Comparison of ENCODE assay signal across 26 cellular contexts in genomic region chr13:48074006-48074405, GRCh38. TPM values are rescaled to one million over a fixed set of nuclear protein-coding genes. Genes with fewer than 3 reads are reported as not detected.
A peak's percentile ranks its signal among the peaks of the same experiment; 100 is the strongest.
DNase-seq lines count a peak whose midpoint lies in the region; FAIRE-seq and TF ChIP-seq lines count a peak whose summit lies in the region.
"Had no signal": no experiment of that assay in that cellular context is flagged by ENCODE, and none has a peak within 500 bp of the region (broad histone marks: within the 10 kb centered on the region; RNA-seq: fewer than 3 reads in every experiment).

No MANE protein-coding gene starts in this region.

- H2BK5ac ChIP-seq in trophoblast cell (ENCODE audit: low read depth, low read length, poor library complexity), result no peak overlapping the region

- no peak overlapping the region for H2BK120ac ChIP-seq in trophoblast cell (ENCODE audit: insufficient read depth, low read length, poor library complexity)

- H3K4me2 ChIP-seq in trophoblast cell (ENCODE audit: low read length), result no peak overlapping the region
- H3K4me2 ChIP-seq: A549 had no signal

- H3K18ac ChIP-seq in trophoblast cell (ENCODE audit: low read length), result no peak overlapping the region

- H3K27me3 Mint-ChIP-seq in activated naive CD4-positive, alpha-beta T cell treated with anti-CD3 and anti-CD28 coated beads, Interleukin-2, amount 10 ng/mL, durations not matched to agents 7 days and 5 days, result no peaks in the 10 kb centered on the region
- no peaks in the 10 kb centered on the region for H3K27me3 Mint-ChIP-seq in endothelial cell (ENCODE audit: unreplicated experiment)
- H3K27me3 Mint-ChIP-seq: B cell; CD4-positive, alpha-beta T cell had no signal

- peaks cover 17% of the 10 kb centered on the region for H3K9me3 ChIP-seq in trophoblast cell (ENCODE audit: insufficient read depth, low read depth, low read length)

- H2AK5ac ChIP-seq in trophoblast cell (ENCODE audit: low read length), result no peak overlapping the region

- TF ChIP-seq CTCF in endothelial cell (IDR thresholded peaks at IDR 0.05; ENCODE audit: unreplicated experiment), result no peak

- no peak overlapping the region for H4K91ac ChIP-seq in trophoblast cell (ENCODE audit: low read depth, low read length)

- peaks cover 86% of the 10 kb centered on the region for H3K36me3 Mint-ChIP-seq in activated naive CD4-positive, alpha-beta T cell treated with anti-CD3 and anti-CD28 coated beads, Interleukin-2, amount 10 ng/mL, durations not matched to agents 7 days and 5 days
- peaks cover 84% of the 10 kb centered on the region for H3K36me3 Mint-ChIP-seq in endothelial cell (ENCODE audit: low read depth, unreplicated experiment)

- no peak for DNase-seq in activated naive CD4-positive, alpha-beta T cell treated with anti-CD3 and anti-CD28 coated beads, Interleukin-2, amount 10 ng/mL, durations not matched to agents 7 days and 5 days
- DNase-seq in activated naive CD4-positive, alpha-beta T cell (lab: John Stamatoyannopoulos, UW), result no peak
- DNase-seq in dermis blood vessel endothelial cell, result peak; percentile 45
- no peak for DNase-seq in endothelial cell (ENCODE audit: low spot score)
- DNase-seq in trophoblast cell, result no peak
- DNase-seq in GM19239 (ENCODE audit: insufficient read length, low spot score), result no peak
- no peak for DNase-seq in RCC 7860 (ENCODE audit: low spot score)
- DNase-seq in NCI-H748 (lab: John Stamatoyannopoulos, UW; ENCODE audit: unreplicated experiment), result no peak
- DNase-seq: AML-193; CD4-positive, alpha-beta T cell; CD8-positive, alpha-beta T cell; COR-L47; DMS 273 treated with DMSO at 0.1 percent for 48 hours; DMS153; DMS53; DMS79; DND-41; EL; GDM1 had no signal

- no peaks in the 10 kb centered on the region for H3K4me1 ChIP-seq in trophoblast cell (ENCODE audit: control insufficient read depth in 1 of 2, insufficient read depth in 2 of 2, low read length in 2 of 2)
- H3K4me1 ChIP-seq: A549 had no signal

- H2AFZ ChIP-seq in trophoblast cell (ENCODE audit: insufficient read depth, low read length, poor library complexity), result no peak overlapping the region

- H3K4me1 Mint-ChIP-seq in activated naive CD4-positive, alpha-beta T cell treated with anti-CD3 and anti-CD28 coated beads, Interleukin-2, amount 10 ng/mL, durations not matched to agents 7 days and 5 days, result peaks cover 9% of the 10 kb centered on the region
- peaks cover 10% of the 10 kb centered on the region for H3K4me1 Mint-ChIP-seq in endothelial cell (ENCODE audit: unreplicated experiment)

- peak overlapping the region; percentile 28 for H4K8ac ChIP-seq in trophoblast cell (ENCODE audit: low read depth, low read length)

- peaks cover 27% of the 10 kb centered on the region for H3K9me3 Mint-ChIP-seq in activated naive CD4-positive, alpha-beta T cell treated with anti-CD3 and anti-CD28 coated beads, Interleukin-2, amount 10 ng/mL, durations not matched to agents 7 days and 5 days
- H3K9me3 Mint-ChIP-seq in endothelial cell (ENCODE audit: unreplicated experiment), result peaks cover 20% of the 10 kb centered on the region
- H3K9me3 Mint-ChIP-seq: CD4-positive, alpha-beta T cell had no signal

- peak overlapping the region; percentile 15 for H3K27ac Mint-ChIP-seq in activated naive CD4-positive, alpha-beta T cell treated with anti-CD3 and anti-CD28 coated beads, Interleukin-2, amount 10 ng/mL, durations not matched to agents 7 days and 5 days
- peak overlapping the region; percentile 58 for H3K27ac Mint-ChIP-seq in endothelial cell (ENCODE audit: unreplicated experiment)
- H3K27ac Mint-ChIP-seq: B cell; CD4-positive, alpha-beta T cell; CD8-positive, alpha-beta T cell had no signal

- no peak overlapping the region for H2BK12ac ChIP-seq in trophoblast cell (ENCODE audit: low read length)

- H4K12ac ChIP-seq in trophoblast cell (ENCODE audit: low read depth, low read length), result no peak overlapping the region

- H3K27me3 ChIP-seq in trophoblast cell (ENCODE audit: insufficient read depth, low read length), result no peaks in the 10 kb centered on the region

- no peak overlapping the region for H3K4me3 Mint-ChIP-seq in activated naive CD4-positive, alpha-beta T cell treated with anti-CD3 and anti-CD28 coated beads, Interleukin-2, amount 10 ng/mL, durations not matched to agents 7 days and 5 days
- H3K4me3 Mint-ChIP-seq in endothelial cell (ENCODE audit: unreplicated experiment), result peak overlapping the region; percentile 82
- H3K4me3 Mint-ChIP-seq: B cell; CD4-positive, alpha-beta T cell; CD8-positive, alpha-beta T cell had no signal

- H3K79me2 ChIP-seq in trophoblast cell (ENCODE audit: control insufficient read depth, insufficient read depth, low read length, poor library complexity), result no peaks in the 10 kb centered on the region

- WGBS in trophoblast cell (ENCODE audit: extremely low coverage, insufficient coverage, insufficient read length), result no CpG with 5 or more reads among the region's 2 CpGs

- no peak overlapping the region for H3K4ac ChIP-seq in trophoblast cell (ENCODE audit: low read depth, low read length)

- no peak overlapping the region for H3K23ac ChIP-seq in trophoblast cell (ENCODE audit: low read length)

- H3K9ac ChIP-seq in trophoblast cell (ENCODE audit: low read length), result no peak overlapping the region

- H3K79me1 ChIP-seq in trophoblast cell (ENCODE audit: low read length), result no peaks in the 10 kb centered on the region

- no peak overlapping the region for H3K4me3 ChIP-seq in trophoblast cell (ENCODE audit: low read depth, low read length)
- H3K4me3 ChIP-seq: A549, GM12878 had no signal

- no peak overlapping the region for H3K27ac ChIP-seq in trophoblast cell (ENCODE audit: low read depth, low read length)
- H3K27ac ChIP-seq: 22Rv1, A549, C4-2B had no signal

- H3K14ac ChIP-seq in trophoblast cell (ENCODE audit: low read length), result no peak overlapping the region

- CTCF ChIA-PET in activated naive CD4-positive, alpha-beta T cell treated with anti-CD3 and anti-CD28 coated beads, Interleukin-2, amount 10 ng/mL, durations not matched to agents 7 days and 5 days (lab: Charles Lee), result no interaction called here

- FAIRE-seq in GM19239 (lab: Jason Lieb, UNC) (no peak), RCC 7860 (lab: Jason Lieb, UNC) (no peak)
- FAIRE-seq: A549, GM12878, GM12892, GM18507 had no signal

- H3K36me3 ChIP-seq in trophoblast cell (ENCODE audit: control insufficient read depth in 1 of 2, insufficient read depth in 2 of 2, low read length in 2 of 2), result peaks cover 26 to 40% of the 10 kb centered on the region in 2 experiments

RNA-seq across cellular contexts. Expression of gene MED4, which starts 20.9 kb away (rescaled TPM):
- total RNA-seq in dermis blood vessel endothelial cell, result 28.2 and 43.8 TPM in 2 replicates
- 49.1 TPM for total RNA-seq in endothelial cell (ENCODE audit: unreplicated experiment)
- 35.3 and 35.8 TPM in 2 replicates for polyA plus RNA-seq in trophoblast cell (2013)

RNA-seq across cellular contexts. Expression of gene NUDT15, which starts 36.5 kb away (rescaled TPM):
- total RNA-seq in dermis blood vessel endothelial cell (18.2 and 35.1 TPM in 2 replicates), endothelial cell (ENCODE audit: unreplicated experiment) (14.6 TPM)
- 18.9 and 19.4 TPM in 2 replicates for polyA plus RNA-seq in trophoblast cell (2013)
